Comparison of ENCODE assay signal across 14 cellular contexts in the genomic region with DNA sequence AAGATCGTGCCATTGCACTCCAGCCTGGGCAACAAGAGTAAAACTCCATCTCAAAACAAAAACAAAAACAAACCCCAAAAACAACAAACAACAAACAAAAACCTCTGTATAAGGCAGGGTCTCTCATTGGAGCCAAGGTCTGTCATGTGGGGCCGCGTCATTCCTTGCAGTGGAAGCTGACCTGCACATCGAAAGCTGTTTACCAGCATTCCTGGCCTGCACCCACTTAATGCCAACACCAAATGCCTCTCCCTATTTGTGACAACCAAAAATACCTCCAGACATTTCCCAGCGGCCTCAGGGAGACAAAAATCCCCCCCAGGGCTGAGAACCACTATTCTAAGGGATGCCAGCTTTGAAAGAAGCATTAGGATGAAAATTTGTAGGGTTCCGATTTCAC. TPM values are rescaled to one million over a fixed set of nuclear protein-coding genes. Genes with fewer than 3 reads are reported as not detected.
DNase-seq lines count a peak whose midpoint lies in the region; ATAC-seq and TF ChIP-seq lines count a peak whose summit lies in the region.
"Had no signal": no experiment of that assay in that cellular context is flagged by ENCODE, and none has a peak within 500 bp of the region (broad histone marks: within the 10 kb centered on the region; RNA-seq: fewer than 3 reads in every experiment).

No MANE protein-coding gene starts in this region.

- peak overlapping the region; percentile 95 for H2AFZ ChIP-seq in neuronal stem cell (ENCODE audit: low read length)

- peak overlapping the region; percentile 90 for H3K4me2 ChIP-seq in neuronal stem cell (ENCODE audit: insufficient read depth, low read length, poor library complexity, severe bottlenecking)

- H3K79me1 ChIP-seq in neuronal stem cell (ENCODE audit: low read depth, low read length) = peaks cover 9% of the 10 kb centered on the region

- POLR2A ChIA-PET in HEK293 (lab: Yijun Ruan, JAX) = no interaction called here

- H3K9me3 ChIP-seq in HEK293 (ENCODE audit: control insufficient read depth, insufficient read depth, low read depth, low read length) = no peaks in the 10 kb centered on the region
- no peaks in the 10 kb centered on the region for H3K9me3 ChIP-seq in ectodermal cell (ENCODE audit: control insufficient read depth, low read length)
- peaks cover 19 to 33% of the 10 kb centered on the region in 2 donors for H3K9me3 ChIP-seq in neuronal stem cell (replicated peaks in 1 of 2; ENCODE audit: control insufficient read depth in 2 of 2, insufficient read depth in 1 of 2, low read depth in 1 of 2, low read length in 2 of 2)
- H3K9me3 ChIP-seq: right lobe of liver had no signal

- CTCF ChIA-PET in HEK293 (lab: Yijun Ruan, JAX) = no interaction called here

- H3K36me3 ChIP-seq in HEK293 (ENCODE audit: control insufficient read depth in 2 of 2, insufficient read depth in 1 of 2, low read length in 2 of 2) (no peaks in the 10 kb centered on the region), ectodermal cell (ENCODE audit: control insufficient read depth, insufficient read depth, low read length) (peaks cover 5% of the 10 kb centered on the region), neuronal stem cell (replicated peaks in 1 of 2; ENCODE audit: control insufficient read depth in 2 of 2, insufficient read depth in 2 of 2, low read length in 2 of 2) (peaks cover 0 to 3% of the 10 kb centered on the region in 2 donors)
- H3K36me3 ChIP-seq: BE2C, right lobe of liver had no signal

- H2BK120ac ChIP-seq in neuronal stem cell (ENCODE audit: low read depth, low read length) = no peak overlapping the region

- no peak overlapping the region for H2BK15ac ChIP-seq in neuronal stem cell (ENCODE audit: low read length)

- H3K4ac ChIP-seq in neuronal stem cell (ENCODE audit: low read length) = no peak overlapping the region

- no peak for TF ChIP-seq CTCF in HEK293 (tag by site-specific recombination; IDR thresholded peaks at IDR 0.05)

- DNase-seq in neuronal stem cell (ENCODE audit: low spot score) (no peak), NCI-H2196 treated with DMSO at 0.1 percent for 48 hours (lab: John Stamatoyannopoulos, UW; ENCODE audit: unreplicated experiment) (no peak)
- DNase-seq in central memory CD4-positive, alpha-beta T cell = no peak
- DNase-seq: BE2C; DMS53; kidney; NCI-H1092 treated with DMSO at 0.1 percent for 48 hours; NK-92 treated with Interleukin-12 subunit alpha and Interleukin-12 subunit beta, amount 100 ng/mL, for 24 hours; right lobe of liver; stimulated activated CD4-positive, alpha-beta T cell treated with anti-CD3 and anti-CD28 coated beads, Interleukin-4, amount 100 ng/mL, for 24 hours had no signal

- no peak overlapping the region for H2AK5ac ChIP-seq in neuronal stem cell (ENCODE audit: low read depth, low read length)

- H3K4me3 ChIP-seq in HEK293 (ENCODE audit: low read depth, low read length) (no peak overlapping the region), ectodermal cell (ENCODE audit: insufficient read depth, low read depth, low read length) (peak overlapping the region; percentile 73), neuronal stem cell (ENCODE audit: low read length in 2 of 2) (peak overlapping the region; percentile 90 to 95)
- H3K4me3 ChIP-seq: K562 had no signal

- H3K14ac ChIP-seq in neuronal stem cell (ENCODE audit: low read length) = no peak overlapping the region

- no peak for ATAC-seq in HG02588 (IDR thresholded peaks at IDR 0.05; ENCODE audit: unreplicated experiment)
- ATAC-seq: K562 had no signal

- H4K8ac ChIP-seq in neuronal stem cell (ENCODE audit: low read depth, low read length) = no peak overlapping the region

- WGBS in ectodermal cell, 2 experiments = 80 to 85% methylated on average over 6 of the region's 6 CpGs
- no CpG with 5 or more reads among the region's 6 CpGs for WGBS in neuronal stem cell (ENCODE audit: extremely low coverage in 2 of 2, insufficient read length in 2 of 2, insufficient replicate concordance in 1 of 2), 2 donors

- H3K4me1 ChIP-seq in HEK293 (ENCODE audit: control insufficient read depth, insufficient read depth, low read length) (no peaks in the 10 kb centered on the region), ectodermal cell (ENCODE audit: control insufficient read depth, insufficient read depth, low read length) (no peaks in the 10 kb centered on the region), neuronal stem cell (ENCODE audit: control insufficient read depth in 2 of 2, insufficient read depth in 1 of 2, low read depth in 1 of 2, low read length in 2 of 2) (peaks cover 4 to 9% of the 10 kb centered on the region in 2 donors)
- H3K4me1 ChIP-seq: BE2C, right lobe of liver had no signal

- H3K23ac ChIP-seq in neuronal stem cell (ENCODE audit: low read depth, low read length, poor library complexity) = no peak overlapping the region

- H3K27ac ChIP-seq in HEK293 (ENCODE audit: extremely low read depth, low read depth, low read length) = no peak overlapping the region
- H3K27ac ChIP-seq in ectodermal cell (ENCODE audit: insufficient read depth, low read depth, low read length, poor library complexity, severe bottlenecking) = no peak overlapping the region
- no peak overlapping the region for H3K27ac ChIP-seq in neuronal stem cell (replicated peaks; ENCODE audit: low read length)
- H3K27ac ChIP-seq: right lobe of liver had no signal

- no peak overlapping the region for H3K18ac ChIP-seq in neuronal stem cell (ENCODE audit: low read length)

- no peak overlapping the region for H3K9ac ChIP-seq in neuronal stem cell (ENCODE audit: low read depth, low read length, poor library complexity)

- H2BK12ac ChIP-seq in neuronal stem cell (ENCODE audit: low read length) = no peak overlapping the region

- H2BK5ac ChIP-seq in neuronal stem cell (ENCODE audit: low read length) = no peak overlapping the region

- no peak overlapping the region for H4K91ac ChIP-seq in neuronal stem cell (ENCODE audit: low read depth, low read length, poor library complexity)

- H3K27me3 ChIP-seq in ectodermal cell (ENCODE audit: control insufficient read depth, insufficient read depth, low read length, poor library complexity, severe bottlenecking) (peaks cover 10% of the 10 kb centered on the region), neuronal stem cell (ENCODE audit: control insufficient read depth in 3 of 3, insufficient read depth in 3 of 3, low read depth in 1 of 3, low read length in 3 of 3) (peaks cover 0 to 6% (median 0%) of the 10 kb centered on the region in 3 experiments)
- H3K27me3 ChIP-seq: right lobe of liver had no signal

TF ChIP-seq in HEK293, 187 proteins besides CTCF, POLR2A, EP300 and RAD21:
- TF ChIP-seq, protein P1, sequence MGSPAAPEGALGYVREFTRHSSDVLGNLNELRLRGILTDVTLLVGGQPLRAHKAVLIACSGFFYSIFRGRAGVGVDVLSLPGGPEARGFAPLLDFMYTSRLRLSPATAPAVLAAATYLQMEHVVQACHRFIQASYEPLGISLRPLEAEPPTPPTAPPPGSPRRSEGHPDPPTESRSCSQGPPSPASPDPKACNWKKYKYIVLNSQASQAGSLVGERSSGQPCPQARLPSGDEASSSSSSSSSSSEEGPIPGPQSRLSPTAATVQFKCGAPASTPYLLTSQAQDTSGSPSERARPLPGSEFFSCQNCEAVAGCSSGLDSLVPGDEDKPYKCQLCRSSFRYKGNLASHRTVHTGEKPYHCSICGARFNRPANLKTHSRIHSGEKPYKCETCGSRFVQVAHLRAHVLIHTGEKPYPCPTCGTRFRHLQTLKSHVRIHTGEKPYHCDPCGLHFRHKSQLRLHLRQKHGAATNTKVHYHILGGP (tag by site-specific recombination; IDR thresholded peaks at IDR 0.05) = no peak
- peak; percentile 31 for TF ChIP-seq KLF1 (tag by site-specific recombination; IDR thresholded peaks at IDR 0.05)

RNA-seq across cellular contexts. Expression of gene CPAMD8, which starts 1.2 kb away (rescaled TPM):
- 25.5 TPM for polyA plus RNA-seq in ectodermal cell (2013, experiment 1 of 4)
- 28.2 TPM for polyA plus RNA-seq in ectodermal cell (2013, experiment 2 of 4)
- polyA plus RNA-seq in ectodermal cell (2013, experiment 3 of 4) = 21.0 TPM
- polyA plus RNA-seq in ectodermal cell (2013, experiment 4 of 4) = 24.6 TPM
- 21.3 TPM for polyA plus RNA-seq in neuronal stem cell (2013, experiment 1 of 2)
- 22.3 TPM for polyA plus RNA-seq in neuronal stem cell (2013, experiment 2 of 2)

RNA-seq across cellular contexts. Expression of gene HAUS8, which starts 49.9 kb away (rescaled TPM):
- 24.9 TPM for polyA plus RNA-seq in ectodermal cell (2013, experiment 1 of 4)
- 23.1 TPM for polyA plus RNA-seq in ectodermal cell (2013, experiment 2 of 4)
- polyA plus RNA-seq in ectodermal cell (2013, experiment 3 of 4) = 23.9 TPM
- 20.1 TPM for polyA plus RNA-seq in ectodermal cell (2013, experiment 4 of 4)
- polyA plus RNA-seq in neuronal stem cell (2013, experiment 1 of 2) = 26.5 TPM
- polyA plus RNA-seq in neuronal stem cell (2013, experiment 2 of 2) = 27.2 TPM

RNA-seq across cellular contexts. Expression of gene MYO9B, which starts 50.2 kb away (rescaled TPM):
- polyA plus RNA-seq in ectodermal cell (2013, experiment 1 of 4) = 66.6 TPM
- 66.6 TPM for polyA plus RNA-seq in ectodermal cell (2013, experiment 2 of 4)
- polyA plus RNA-seq in ectodermal cell (2013, experiment 3 of 4) = 49.2 TPM
- polyA plus RNA-seq in ectodermal cell (2013, experiment 4 of 4) = 47.1 TPM
- 22.7 TPM for polyA plus RNA-seq in neuronal stem cell (2013, experiment 1 of 2)
- polyA plus RNA-seq in neuronal stem cell (2013, experiment 2 of 2) = 23.8 TPM
